8 cellular contexts compared by ENCODE assay signal in the genomic region with DNA sequence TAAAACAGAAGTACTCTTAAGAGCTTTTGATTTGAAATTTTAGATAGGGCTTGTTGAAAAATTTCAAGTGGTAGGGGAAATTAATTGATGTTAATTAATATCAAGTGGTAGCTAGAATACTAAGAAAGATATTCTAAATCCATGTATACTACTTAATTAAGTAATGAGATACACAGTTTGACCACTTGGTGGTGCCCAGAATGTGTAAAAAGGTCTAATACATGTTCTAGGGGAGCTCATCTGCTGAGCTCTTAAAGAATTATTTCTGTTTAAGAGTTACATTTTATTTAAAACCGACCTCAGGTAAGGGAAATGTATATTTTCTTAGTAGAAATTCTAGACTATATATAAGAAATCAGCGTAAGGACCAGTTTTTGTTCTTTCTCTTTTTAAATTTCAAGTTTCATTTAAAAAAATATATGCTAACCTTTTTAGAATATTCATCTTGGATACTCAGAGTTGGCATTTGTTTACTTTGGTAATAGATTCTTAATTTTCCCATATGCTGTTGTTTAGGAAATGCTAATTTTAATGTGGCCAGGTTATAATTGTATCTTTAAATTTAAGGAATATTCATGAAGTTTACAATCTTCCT.
A peak's percentile ranks its signal among the peaks of the same experiment; 100 is the strongest.
DNase-seq lines count a peak whose midpoint lies in the region; ATAC-seq and TF ChIP-seq lines count a peak whose summit lies in the region.

No MANE protein-coding gene starts in this region.

- no peak overlapping the region for H2BK20ac ChIP-seq in H9 (ENCODE audit: low read depth, low read length, poor library complexity, severe bottlenecking)

- no peaks in the 10 kb centered on the region for H4K20me1 ChIP-seq in H9 (ENCODE audit: control insufficient read depth, insufficient read depth, insufficient read length)

- H3K27me3 Mint-ChIP-seq in H9 (ENCODE audit: low read depth), result no peaks in the 10 kb centered on the region

- H3K18ac ChIP-seq in H9 (ENCODE audit: insufficient read length, low read depth, low read length), result no peak overlapping the region

- H3K9ac ChIP-seq in H9 (ENCODE audit: extremely low read depth, insufficient read length, low read length), result no peak overlapping the region

- H3K4me1 ChIP-seq in H9 (ENCODE audit: insufficient read depth, low read length), result no peaks in the 10 kb centered on the region; the same call in 1 of the 2 replicates

- no peak overlapping the region for H3K56ac ChIP-seq in H9 (ENCODE audit: insufficient read length, low read depth, low read length)

- H2BK15ac ChIP-seq in H9 (ENCODE audit: low read depth, low read length), result no peak overlapping the region

- TF ChIP-seq CTCF in 22Rv1 (IDR thresholded peaks at IDR 0.05) (peak; percentile 72), H9 (conservative IDR thresholded peaks at IDR 0.05) (peak; percentile 69), astrocyte of the spinal cord (IDR thresholded peaks at IDR 0.05; ENCODE audit: low read depth, low read length) (peak; percentile 49)

- no peak overlapping the region for H3K14ac ChIP-seq in H9 (ENCODE audit: insufficient read depth, low read length)

- no peak overlapping the region for H4K8ac ChIP-seq in H9 (replicated peaks; ENCODE audit: insufficient read length, low read depth, low read length)

- peak; percentile 12 for DNase-seq in Caki2 (ENCODE audit: low read depth)
- no peak for DNase-seq in H9
- DNase-seq in NCI-H2107 treated with DMSO at 0.1 percent for 48 hours (lab: John Stamatoyannopoulos, UW; ENCODE audit: unreplicated experiment), result peak; percentile 13
- peak; percentile 67 for DNase-seq in astrocyte of the spinal cord (ENCODE audit: low read depth, low spot score)
- DNase-seq in left kidney (ENCODE audit: low read depth, low spot score), result peak; percentile 77
- DNase-seq in stimulated activated effector memory CD8-positive, alpha-beta T cell treated with anti-CD3 and anti-CD28 coated beads, Interleukin-12 subunit alpha, Interleukin-12 subunit beta, amount 100 ng/mL, for 72 hours (ENCODE audit: low spot score in 2 of 2), result no peak

- H3K79me2 ChIP-seq in H9 (ENCODE audit: insufficient read depth, low read length), result no peaks in the 10 kb centered on the region

- H2BK12ac ChIP-seq in H9 (ENCODE audit: insufficient read length, low read depth, low read length), result no peak overlapping the region

- WGBS in H9 (ENCODE audit: extremely low coverage, insufficient read length, low lambda C conversion rate), result no CpG with 5 or more reads among the region's 2 CpGs

- no peak overlapping the region for H3K4me3 Mint-ChIP-seq in H9
- H3K4me3 Mint-ChIP-seq in stimulated activated effector memory CD8-positive, alpha-beta T cell treated with anti-CD3 and anti-CD28 coated beads, Interleukin-12 subunit alpha, Interleukin-12 subunit beta, amount 100 ng/mL, for 72 hours, result no peak overlapping the region

- H2BK5ac ChIP-seq in H9 (ENCODE audit: insufficient read length, low read length), result no peak overlapping the region

- H3K4me1 Mint-ChIP-seq in H9, result peaks cover 3 to 4% of the 10 kb centered on the region in 2 experiments
- peaks cover 19% of the 10 kb centered on the region for H3K4me1 Mint-ChIP-seq in stimulated activated effector memory CD8-positive, alpha-beta T cell treated with anti-CD3 and anti-CD28 coated beads, Interleukin-12 subunit alpha, Interleukin-12 subunit beta, amount 100 ng/mL, for 72 hours

- H3K27ac ChIP-seq in 22Rv1 (no peak overlapping the region), H9 (ENCODE audit: insufficient read length, low read depth, low read length) (no peak overlapping the region)

- H3K27me3 ChIP-seq in H9 (ENCODE audit: insufficient read depth, low read length), result no peaks in the 10 kb centered on the region

- H3K9me3 ChIP-seq in H9 (ENCODE audit: control insufficient read depth, low read depth, low read length), result no peaks in the 10 kb centered on the region

- H3K4me3 ChIP-seq in astrocyte of the spinal cord (ENCODE audit: low read depth, low read length), result no peak overlapping the region

- no peak overlapping the region for H3K27ac Mint-ChIP-seq in H9
- H3K27ac Mint-ChIP-seq in stimulated activated effector memory CD8-positive, alpha-beta T cell treated with anti-CD3 and anti-CD28 coated beads, Interleukin-12 subunit alpha, Interleukin-12 subunit beta, amount 100 ng/mL, for 72 hours, result no peak overlapping the region

- no peaks in the 10 kb centered on the region for H3K36me3 Mint-ChIP-seq in H9 (ENCODE audit: insufficient read depth in 1 of 3, low read depth in 3 of 3)
- peaks cover 35% of the 10 kb centered on the region for H3K36me3 Mint-ChIP-seq in stimulated activated effector memory CD8-positive, alpha-beta T cell treated with anti-CD3 and anti-CD28 coated beads, Interleukin-12 subunit alpha, Interleukin-12 subunit beta, amount 100 ng/mL, for 72 hours

- H3K4me2 ChIP-seq in H9 (ENCODE audit: insufficient read depth, insufficient read length, low read length), result no peak overlapping the region

- H3K9me3 Mint-ChIP-seq in H9, result no peaks in the 10 kb centered on the region
- H3K9me3 Mint-ChIP-seq in stimulated activated effector memory CD8-positive, alpha-beta T cell treated with anti-CD3 and anti-CD28 coated beads, Interleukin-12 subunit alpha, Interleukin-12 subunit beta, amount 100 ng/mL, for 72 hours, result no peaks in the 10 kb centered on the region

- H4K91ac ChIP-seq in H9 (ENCODE audit: insufficient read length, low read depth, low read length), result no peak overlapping the region

- no peak overlapping the region for H3K23ac ChIP-seq in H9 (ENCODE audit: insufficient read length, low read depth, low read length)

- no peak overlapping the region for H4K5ac ChIP-seq in H9 (ENCODE audit: insufficient read length, low read depth, low read length)

- H2AK5ac ChIP-seq in H9 (ENCODE audit: insufficient read length, low read length), result no peak overlapping the region

- no peak overlapping the region for H3T11ph ChIP-seq in H9 (ENCODE audit: low read length)

- ATAC-seq in HG02970 (IDR thresholded peaks at IDR 0.05; ENCODE audit: low FRiP score, unreplicated experiment), result no peak
- ATAC-seq in stimulated activated effector memory CD8-positive, alpha-beta T cell treated with anti-CD3 and anti-CD28 coated beads, Interleukin-12 subunit alpha, Interleukin-12 subunit beta, amount 100 ng/mL, for 72 hours, result no peak

- H2AFZ ChIP-seq in H9 (ENCODE audit: low read length), result no peak overlapping the region

- in situ Hi-C loops in Caki2 (cut with HindIII; ENCODE audit: low pct_unique_long_range_greater_than_20kb, low sequenced_read_pairs) (no loop called here), astrocyte of the spinal cord (cut with HindIII; ENCODE audit: low sequenced_read_pairs) (no loop called here)

- H2BK120ac ChIP-seq in H9 (ENCODE audit: low read depth, low read length, poor library complexity, severe bottlenecking), result no peak overlapping the region

- H3K79me1 ChIP-seq in H9 (ENCODE audit: insufficient read depth, low read depth, low read length, poor library complexity, severe bottlenecking), result no peaks in the 10 kb centered on the region

- no peaks in the 10 kb centered on the region for H3K23me2 ChIP-seq in H9 (ENCODE audit: insufficient read length, low read depth, low read length, poor library complexity, severe bottlenecking)

- H3K4ac ChIP-seq in H9 (ENCODE audit: low read depth, low read length), result no peak overlapping the region

Comparison
In these comparisons a context has a peak if more than half of its experiments do, and no peak if none do; other contexts are left out.
1. DNase-seq: peak in Caki2 (single experiment), NCI-H2107 treated with DMSO at 0.1 percent for 48 hours (single experiment), astrocyte of the spinal cord (single experiment) and left kidney (single experiment); none in H9 (single experiment) and stimulated activated effector memory CD8-positive, alpha-beta T cell treated with anti-CD3 and anti-CD28 coated beads, Interleukin-12 subunit alpha, Interleukin-12 subunit beta, amount 100 ng/mL, for 72 hours (0 of 2).
2. Peak in every context shown above with its lines, with median percentiles within 50 percentile points of each other: CTCF ChIP-seq.